Comparison of ENCODE assay signal across 17 cellular contexts in the genomic region with DNA sequence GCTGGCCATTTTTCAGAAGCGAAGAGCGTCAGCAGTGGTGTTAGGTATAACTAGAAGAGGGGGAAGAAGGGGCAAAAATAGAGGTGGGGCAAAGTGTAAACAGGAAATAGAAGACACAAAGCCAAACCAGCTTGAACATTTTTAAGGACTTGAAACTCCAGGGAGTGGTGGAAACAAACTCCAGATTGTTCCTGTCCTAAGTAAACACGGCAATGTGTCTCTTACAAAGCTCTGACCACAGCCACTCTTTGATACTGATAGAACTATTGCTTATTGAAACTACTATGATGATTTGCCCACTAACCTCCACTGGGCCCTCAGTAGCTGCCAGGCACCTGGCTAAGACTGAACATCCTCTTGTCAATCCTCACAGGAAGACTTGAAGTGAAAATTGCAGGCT. TPM values are rescaled to one million over a fixed set of nuclear protein-coding genes. Genes with fewer than 3 reads are reported as not detected.
DNase-seq lines count a peak whose midpoint lies in the region; ATAC-seq and TF ChIP-seq lines count a peak whose summit lies in the region.
"Had no signal": no experiment of that assay in that cellular context is flagged by ENCODE, and none has a peak within 500 bp of the region (broad histone marks: within the 10 kb centered on the region; RNA-seq: fewer than 3 reads in every experiment).

No MANE protein-coding gene starts in this region.

- peak overlapping the region; percentile 94 for H3K4me2 ChIP-seq in DOHH2 (ENCODE audit: low read length)

- no peaks in the 10 kb centered on the region for H3K9me3 Mint-ChIP-seq in T-helper 2 cell treated with Interferon-gamma antibody and Interleukin-4, amounts not matched to agents 5 μg/mL and 100 μg/mL, for 36 hours
- no peaks in the 10 kb centered on the region for H3K9me3 Mint-ChIP-seq in activated T-helper 1 cell treated with anti-CD3 and anti-CD28 coated beads, Interleukin-12 subunit alpha, Interleukin-12 subunit beta, Interleukin-2, Interleukin-4 antibody, amounts not matched to agents 30 ng/mL and 10 ng/mL and 1 ng/mL, durations not matched to agents 14 hours and 24 hours and 36 hours

- no peak for TF ChIP-seq POLR2A in thyroid gland (IDR thresholded peaks at IDR 0.05)

- no peak overlapping the region for H3K27ac Mint-ChIP-seq in T-helper 2 cell treated with Interferon-gamma antibody and Interleukin-4, amounts not matched to agents 5 μg/mL and 100 μg/mL, for 36 hours
- H3K27ac Mint-ChIP-seq in activated T-helper 1 cell treated with anti-CD3 and anti-CD28 coated beads, Interleukin-12 subunit alpha, Interleukin-12 subunit beta, Interleukin-2, Interleukin-4 antibody, amounts not matched to agents 30 ng/mL and 10 ng/mL and 1 ng/mL, durations not matched to agents 14 hours and 24 hours and 36 hours = peak overlapping the region; percentile 18

- H3K4me3 Mint-ChIP-seq in T-helper 2 cell treated with Interferon-gamma antibody and Interleukin-4, amounts not matched to agents 5 μg/mL and 100 μg/mL, for 36 hours = peak overlapping the region; percentile 66
- peak overlapping the region; percentile 45 for H3K4me3 Mint-ChIP-seq in activated T-helper 1 cell treated with anti-CD3 and anti-CD28 coated beads, Interleukin-12 subunit alpha, Interleukin-12 subunit beta, Interleukin-2, Interleukin-4 antibody, amounts not matched to agents 30 ng/mL and 10 ng/mL and 1 ng/mL, durations not matched to agents 14 hours and 24 hours and 36 hours

- peaks cover 9% of the 10 kb centered on the region; the same call in 1 of the 2 replicates for H3F3A ChIP-seq in DOHH2 (ENCODE audit: control insufficient read depth, insufficient read depth)

- H4K20me1 ChIP-seq in DOHH2 (ENCODE audit: control insufficient read depth, insufficient read depth, low read depth, low read length) = no peaks in the 10 kb centered on the region

- WGBS in thyroid gland, 2 donors = 62 to 70% methylated on average over 3 of the region's 3 CpGs

- H3K9ac ChIP-seq in mucosa of rectum (ENCODE audit: low read depth in 1 of 2, low read length in 2 of 2) = no peak overlapping the region

- DNase-seq in T-helper 2 cell treated with Interferon-gamma antibody and Interleukin-4, amounts not matched to agents 5 μg/mL and 100 μg/mL, for 36 hours (ENCODE audit: low spot score) = no peak
- DNase-seq in T-helper 2 cell = no peak
- DNase-seq in activated T-helper 1 cell treated with anti-CD3 and anti-CD28 coated beads, Interleukin-12 subunit alpha, Interleukin-12 subunit beta, Interleukin-2, Interleukin-4 antibody, amounts not matched to agents 30 ng/mL and 10 ng/mL and 1 ng/mL, durations not matched to agents 14 hours and 24 hours and 36 hours (ENCODE audit: low spot score) = no peak
- DNase-seq in thyroid gland = no peak
- DNase-seq in NCI-H1930 (lab: John Stamatoyannopoulos, UW) = no peak
- DNase-seq: activated effector memory CD4-positive, alpha-beta T cell treated with anti-CD3 and anti-CD28 coated beads, Interleukin-2, amount 50 U/mL, for 16 hours; EL; left lung; NCI-H1436 treated with DMSO at 0.1 percent for 48 hours; psoas muscle; spleen; stimulated activated naive CD4-positive, alpha-beta T cell had no signal

- no peak overlapping the region for H3K27ac ChIP-seq in DOHH2 (ENCODE audit: low read depth, low read length)
- peak overlapping the region; percentile 32 to 95 for H3K27ac ChIP-seq in mucosa of rectum (ENCODE audit: low read depth in 2 of 2, low read length in 2 of 2)
- H3K27ac ChIP-seq in thyroid gland = no peak overlapping the region
- H3K27ac ChIP-seq: left lung, psoas muscle had no signal

- no peaks in the 10 kb centered on the region for H3K36me3 Mint-ChIP-seq in T-helper 2 cell treated with Interferon-gamma antibody and Interleukin-4, amounts not matched to agents 5 μg/mL and 100 μg/mL, for 36 hours (ENCODE audit: low read depth)
- no peaks in the 10 kb centered on the region for H3K36me3 Mint-ChIP-seq in activated T-helper 1 cell treated with anti-CD3 and anti-CD28 coated beads, Interleukin-12 subunit alpha, Interleukin-12 subunit beta, Interleukin-2, Interleukin-4 antibody, amounts not matched to agents 30 ng/mL and 10 ng/mL and 1 ng/mL, durations not matched to agents 14 hours and 24 hours and 36 hours (ENCODE audit: low read depth)

- H3K36me3 ChIP-seq in DOHH2 (ENCODE audit: control insufficient read depth, low read length) (no peaks in the 10 kb centered on the region), mucosa of rectum (ENCODE audit: control insufficient read depth in 2 of 2, insufficient read depth in 2 of 2, low read length in 2 of 2) (no peaks in the 10 kb centered on the region), thyroid gland (no peaks in the 10 kb centered on the region)
- H3K36me3 ChIP-seq: gastroesophageal sphincter, left lung, spleen had no signal

- no peaks in the 10 kb centered on the region for H3K79me2 ChIP-seq in DOHH2 (ENCODE audit: control insufficient read depth, low read length)

- no peak for ATAC-seq in GM19455 (IDR thresholded peaks at IDR 0.05; ENCODE audit: unreplicated experiment)
- ATAC-seq: gastroesophageal sphincter, left lung, psoas muscle, Right ventricle myocardium inferior had no signal

- peaks cover 66% of the 10 kb centered on the region for H3K4me1 ChIP-seq in DOHH2 (ENCODE audit: control insufficient read depth, low read length)
- peaks cover 25 to 31% of the 10 kb centered on the region in 2 donors for H3K4me1 ChIP-seq in mucosa of rectum (ENCODE audit: control insufficient read depth in 2 of 2, insufficient read depth in 2 of 2, low read length in 2 of 2)
- H3K4me1 ChIP-seq in thyroid gland = peaks cover 20 to 28% of the 10 kb centered on the region in 2 donors

- no peak for TF ChIP-seq CTCF in DOHH2 (IDR thresholded peaks at IDR 0.05; ENCODE audit: low read depth, low read length, poor library complexity, severe bottlenecking)
- no peak for TF ChIP-seq CTCF in thyroid gland (IDR thresholded peaks at IDR 0.05)

- no peaks in the 10 kb centered on the region for H3K9me3 ChIP-seq in DOHH2 (ENCODE audit: control insufficient read depth, insufficient read depth, low read length)
- no peaks in the 10 kb centered on the region for H3K9me3 ChIP-seq in mucosa of rectum (ENCODE audit: control insufficient read depth in 2 of 2, low read length in 2 of 2)
- no peaks in the 10 kb centered on the region for H3K9me3 ChIP-seq in thyroid gland
- H3K9me3 ChIP-seq: gastroesophageal sphincter, left lung, psoas muscle, spleen had no signal

- no peaks in the 10 kb centered on the region for H3K27me3 ChIP-seq in DOHH2 (ENCODE audit: control insufficient read depth, low read length)
- no peaks in the 10 kb centered on the region for H3K27me3 ChIP-seq in mucosa of rectum (ENCODE audit: control insufficient read depth in 2 of 2, insufficient read depth in 2 of 2, low read length in 2 of 2)
- H3K27me3 ChIP-seq in thyroid gland = no peaks in the 10 kb centered on the region
- H3K27me3 ChIP-seq: gastroesophageal sphincter, left lung, spleen had no signal

- no peaks in the 10 kb centered on the region for H3K27me3 Mint-ChIP-seq in T-helper 2 cell treated with Interferon-gamma antibody and Interleukin-4, amounts not matched to agents 5 μg/mL and 100 μg/mL, for 36 hours (ENCODE audit: low read depth)
- peaks cover 11% of the 10 kb centered on the region for H3K27me3 Mint-ChIP-seq in activated T-helper 1 cell treated with anti-CD3 and anti-CD28 coated beads, Interleukin-12 subunit alpha, Interleukin-12 subunit beta, Interleukin-2, Interleukin-4 antibody, amounts not matched to agents 30 ng/mL and 10 ng/mL and 1 ng/mL, durations not matched to agents 14 hours and 24 hours and 36 hours (ENCODE audit: insufficient read depth)

- intact Hi-C loops in activated T-helper 1 cell treated with anti-CD3 and anti-CD28 coated beads, Interleukin-12 subunit alpha, Interleukin-12 subunit beta, Interleukin-2, Interleukin-4 antibody, amounts not matched to agents 30 ng/mL and 10 ng/mL and 1 ng/mL, durations not matched to agents 14 hours and 24 hours and 36 hours (cut with micrococcal nuclease) = loop anchor here (2.0 kb wide), 2 partner anchors 475 to 973 kb away; a partner anchor contains a TSS
- intact Hi-C loops in thyroid gland (cut with DNase I) = no loop called here

- no peaks in the 10 kb centered on the region for H3K9me2 ChIP-seq in DOHH2 (replicated peaks; ENCODE audit: control insufficient read depth, low read length)

- H3K4me3 ChIP-seq in DOHH2 (ENCODE audit: low read length) (peak overlapping the region; percentile 89; the same call in 1 of the 2 replicates), mucosa of rectum (ENCODE audit: low read length in 2 of 2) (no peak overlapping the region), thyroid gland (replicated peaks in 1 of 3) (no peak overlapping the region)
- H3K4me3 ChIP-seq: gastroesophageal sphincter had no signal

- H3K4me1 Mint-ChIP-seq in T-helper 2 cell treated with Interferon-gamma antibody and Interleukin-4, amounts not matched to agents 5 μg/mL and 100 μg/mL, for 36 hours (ENCODE audit: low read depth) = peaks cover 5% of the 10 kb centered on the region
- H3K4me1 Mint-ChIP-seq in activated T-helper 1 cell treated with anti-CD3 and anti-CD28 coated beads, Interleukin-12 subunit alpha, Interleukin-12 subunit beta, Interleukin-2, Interleukin-4 antibody, amounts not matched to agents 30 ng/mL and 10 ng/mL and 1 ng/mL, durations not matched to agents 14 hours and 24 hours and 36 hours (ENCODE audit: low read depth) = peaks cover 14% of the 10 kb centered on the region

RNA-seq across cellular contexts. Expression of a gene that starts 20.8 kb away (rescaled TPM):
- total RNA-seq in activated T-helper 1 cell treated with anti-CD3 and anti-CD28 coated beads, Interleukin-12 subunit alpha, Interleukin-12 subunit beta, Interleukin-2, Interleukin-4 antibody, amounts not matched to agents 30 ng/mL and 10 ng/mL and 1 ng/mL, durations not matched to agents 14 hours and 24 hours and 36 hours = 0.51 and 0.57 TPM in 2 replicates
- 1 to 10 TPM; 3.0 to 4.2 (median 3.9) TPM for total RNA-seq in thyroid gland

RNA-seq across cellular contexts. Expression of a gene that starts 56.9 kb away (rescaled TPM):
- 6.6 and 6.8 TPM in 2 replicates for total RNA-seq in activated T-helper 1 cell treated with anti-CD3 and anti-CD28 coated beads, Interleukin-12 subunit alpha, Interleukin-12 subunit beta, Interleukin-2, Interleukin-4 antibody, amounts not matched to agents 30 ng/mL and 10 ng/mL and 1 ng/mL, durations not matched to agents 14 hours and 24 hours and 36 hours
- total RNA-seq in thyroid gland = 1 to 10 TPM; 5.1 to 8.2 (median 6.7) TPM

Comparison
In these comparisons a context has a peak if more than half of its experiments do, and no peak if none do; other contexts are left out.
1. H3K27ac ChIP-seq: peak in mucosa of rectum (2 of 2); none in DOHH2 (single experiment) and thyroid gland (0 of 3).